Comparison of ENCODE assay signal across 17 cellular contexts in the genomic region with DNA sequence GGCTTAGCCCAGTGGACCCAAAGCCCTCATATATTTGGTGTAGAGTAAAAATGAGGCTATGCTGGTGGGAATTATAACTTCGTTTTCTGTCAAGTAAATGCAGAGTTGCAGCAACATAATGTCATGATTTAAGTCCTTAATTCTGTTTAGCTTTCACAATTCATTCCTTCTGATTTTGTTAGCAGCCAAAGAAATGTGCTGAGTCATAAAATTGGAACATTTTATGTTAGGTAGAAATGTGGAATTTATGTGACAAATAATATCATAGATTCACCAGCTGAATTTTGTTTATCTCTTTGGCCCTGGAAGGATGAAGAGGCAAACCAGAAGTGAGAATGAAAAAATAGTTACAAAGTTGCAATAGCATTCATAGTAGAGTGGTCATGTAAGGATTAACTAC.
"Had no signal": no experiment of that assay in that cellular context is flagged by ENCODE, and none has a peak within 500 bp of the region (broad histone marks: within the 10 kb centered on the region; RNA-seq: fewer than 3 reads in every experiment).

No MANE protein-coding gene starts in this region.

- H3K36me3 ChIP-seq: adrenal gland, sigmoid colon, spleen, thoracic aorta, upper lobe of right lung had no signal

- H3K27ac ChIP-seq: adrenal gland, epithelial cell of prostate, parathyroid adenoma, sigmoid colon, spleen, thoracic aorta, upper lobe of right lung had no signal

- FAIRE-seq: colon, keratinocyte had no signal

- H3K9me3 ChIP-seq: adrenal gland, sigmoid colon, spleen, thoracic aorta, upper lobe of right lung had no signal

- H3K79me2 ChIP-seq: parathyroid adenoma had no signal

- H3K27me3 ChIP-seq: adrenal gland, sigmoid colon, spleen, upper lobe of right lung had no signal

- H3K9ac ChIP-seq: parathyroid adenoma had no signal

- H2AFZ ChIP-seq: parathyroid adenoma had no signal

- ATAC-seq: left lobe of liver; stimulated activated naive B cell treated with anti-CD40 and anti-IgM and Interleukin-4, amounts not matched to agents 10 μg/mL and 1 μg/mL and 100 μg/mL, for 72 hours; upper lobe of right lung had no signal

- DNase-seq: activated CD4-positive, alpha-beta T cell treated with anti-CD3 and anti-CD28 coated beads, Interleukin-2, amount 50 U/mL, for 4 hours; activated gamma-delta T cell; adrenal gland; caudate nucleus; endodermal cell; hippocampal formation; sigmoid colon; spleen; stimulated activated naive B cell treated with anti-CD40 and anti-IgM and Interleukin-4, amounts not matched to agents 10 μg/mL and 1 μg/mL and 100 μg/mL, for 72 hours; upper lobe of right lung had no signal

- H3K4me3 ChIP-seq: adrenal gland, lung, sigmoid colon, spleen, thoracic aorta, upper lobe of right lung had no signal

- H3K4me1 ChIP-seq: adrenal gland, parathyroid adenoma, sigmoid colon, spleen, upper lobe of right lung had no signal
